In genomic region chr10:30820282-30820991, GRCh38 we compare ENCODE assay signal across 12 cellular contexts.
DNase-seq lines count a peak whose midpoint lies in the region; ATAC-seq, FAIRE-seq and TF ChIP-seq lines count a peak whose summit lies in the region.
"Had no signal": no experiment of that assay in that cellular context is flagged by ENCODE, and none has a peak within 500 bp of the region (broad histone marks: within the 10 kb centered on the region; RNA-seq: fewer than 3 reads in every experiment).

No MANE protein-coding gene starts in this region.

- peak overlapping the region; percentile 63 to 94 (median 84) for H3K27ac ChIP-seq in sigmoid colon
- H3K27ac ChIP-seq: prostate gland had no signal

- intact Hi-C loops in Right ventricle myocardium superior (cut with DNase I) (no loop called here), sigmoid colon (cut with DNase I) (loop anchor here (5.0 kb wide), 1 partner anchor 672 kb away; no protein-coding TSS in a partner anchor)

- ATAC-seq in Right ventricle myocardium superior (ENCODE audit: poor library complexity): peak; percentile 32
- ATAC-seq in GM18861 (IDR thresholded peaks at IDR 0.05; ENCODE audit: unreplicated experiment): no peak

- no peak overlapping the region for H3K4me3 ChIP-seq in sigmoid colon
- H3K4me3 ChIP-seq: prostate gland had no signal

- peak; percentile 76 for DNase-seq in Daoy (ENCODE audit: low read depth)
- peak; percentile 94 for DNase-seq in amniotic epithelial cell (ENCODE audit: low read depth)
- no peak for DNase-seq in Right ventricle myocardium superior
- peak; percentile 41 for DNase-seq in sigmoid colon
- DNase-seq in SW 1271 (lab: John Stamatoyannopoulos, UW): no peak
- no peak for DNase-seq in frontal cortex (ENCODE audit: low spot score in 2 of 2)
- no peak for DNase-seq in CD1c-positive myeloid dendritic cell (ENCODE audit: extremely low spot score)
- DNase-seq: activated CD4-positive, alpha-beta T cell treated with anti-CD3 and anti-CD28 coated beads, Interleukin-2, amount 50 U/mL, for 1 hour; CD4-positive, alpha-beta memory T cell; NCI-H146 had no signal

- H3K36me3 ChIP-seq in sigmoid colon: no peaks in the 10 kb centered on the region
- H3K36me3 ChIP-seq: prostate gland had no signal

- FAIRE-seq in frontal cortex (lab: Jason Lieb, UNC): no peak

- WGBS in sigmoid colon, 2 donors: 64 to 67% methylated on average over 10 of the region's 10 CpGs

- peaks cover 0 to 69% (median 58%) of the 10 kb centered on the region in 4 donors for H3K4me1 ChIP-seq in sigmoid colon
- H3K4me1 ChIP-seq: prostate gland had no signal

- no peaks in the 10 kb centered on the region for H3K9me3 ChIP-seq in sigmoid colon
- H3K9me3 ChIP-seq: prostate gland had no signal

- TF ChIP-seq CTCF in sigmoid colon (IDR thresholded peaks at IDR 0.05): no peak

- no peak for TF ChIP-seq POLR2A in sigmoid colon (IDR thresholded peaks at IDR 0.05)

- no peaks in the 10 kb centered on the region for H3K27me3 ChIP-seq in sigmoid colon

- TF ChIP-seq EP300 in sigmoid colon (IDR thresholded peaks at IDR 0.05): no peak

Comparison
In these comparisons a context has a peak if more than half of its experiments do, and no peak if none do; other contexts are left out.
1. DNase-seq: peak in Daoy (single experiment), amniotic epithelial cell (single experiment) and sigmoid colon (single experiment); none in Right ventricle myocardium superior (single experiment), SW 1271 (0 of 2), frontal cortex (0 of 2) and CD1c-positive myeloid dendritic cell (single experiment).